1 cellular context compared by ENCODE assay signal in the genomic region with DNA sequence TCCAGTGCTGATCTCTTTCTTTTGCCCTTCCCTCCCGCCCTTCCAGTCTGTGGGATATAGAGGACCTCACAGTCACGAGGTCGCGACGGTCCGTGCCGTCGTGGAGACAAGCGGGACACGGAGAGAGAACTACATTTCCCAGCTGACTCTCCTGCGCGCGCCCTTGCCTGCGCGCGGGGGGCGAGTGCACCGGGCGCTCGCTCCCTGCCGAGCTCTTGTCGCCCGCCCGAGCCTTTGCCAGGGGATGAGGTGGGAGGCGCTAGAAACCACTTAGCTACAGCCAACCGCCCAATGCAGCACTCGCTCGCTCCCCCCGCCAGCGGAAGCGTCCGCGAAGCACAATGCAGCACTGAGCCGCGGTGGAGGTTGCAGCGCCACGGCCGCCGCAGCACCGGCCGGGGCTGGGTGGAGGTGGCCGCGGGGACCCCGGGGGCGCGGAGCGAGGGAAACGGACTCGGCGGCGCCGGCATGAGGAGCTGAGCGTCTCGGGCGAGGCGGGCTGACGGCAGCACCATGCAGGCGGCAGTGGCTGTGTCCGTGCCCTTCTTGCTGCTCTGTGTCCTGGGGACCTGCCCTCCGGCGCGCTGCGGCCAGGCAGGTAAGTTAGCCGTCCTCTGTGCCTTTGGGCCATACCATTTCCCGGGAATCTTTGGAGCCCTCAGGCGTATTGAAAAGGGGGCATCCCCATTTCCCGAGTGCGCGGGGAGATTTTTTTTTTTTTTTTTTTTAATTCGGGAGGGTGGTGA.
TF ChIP-seq lines count a peak whose summit lies in the region.

A gene with protein sequence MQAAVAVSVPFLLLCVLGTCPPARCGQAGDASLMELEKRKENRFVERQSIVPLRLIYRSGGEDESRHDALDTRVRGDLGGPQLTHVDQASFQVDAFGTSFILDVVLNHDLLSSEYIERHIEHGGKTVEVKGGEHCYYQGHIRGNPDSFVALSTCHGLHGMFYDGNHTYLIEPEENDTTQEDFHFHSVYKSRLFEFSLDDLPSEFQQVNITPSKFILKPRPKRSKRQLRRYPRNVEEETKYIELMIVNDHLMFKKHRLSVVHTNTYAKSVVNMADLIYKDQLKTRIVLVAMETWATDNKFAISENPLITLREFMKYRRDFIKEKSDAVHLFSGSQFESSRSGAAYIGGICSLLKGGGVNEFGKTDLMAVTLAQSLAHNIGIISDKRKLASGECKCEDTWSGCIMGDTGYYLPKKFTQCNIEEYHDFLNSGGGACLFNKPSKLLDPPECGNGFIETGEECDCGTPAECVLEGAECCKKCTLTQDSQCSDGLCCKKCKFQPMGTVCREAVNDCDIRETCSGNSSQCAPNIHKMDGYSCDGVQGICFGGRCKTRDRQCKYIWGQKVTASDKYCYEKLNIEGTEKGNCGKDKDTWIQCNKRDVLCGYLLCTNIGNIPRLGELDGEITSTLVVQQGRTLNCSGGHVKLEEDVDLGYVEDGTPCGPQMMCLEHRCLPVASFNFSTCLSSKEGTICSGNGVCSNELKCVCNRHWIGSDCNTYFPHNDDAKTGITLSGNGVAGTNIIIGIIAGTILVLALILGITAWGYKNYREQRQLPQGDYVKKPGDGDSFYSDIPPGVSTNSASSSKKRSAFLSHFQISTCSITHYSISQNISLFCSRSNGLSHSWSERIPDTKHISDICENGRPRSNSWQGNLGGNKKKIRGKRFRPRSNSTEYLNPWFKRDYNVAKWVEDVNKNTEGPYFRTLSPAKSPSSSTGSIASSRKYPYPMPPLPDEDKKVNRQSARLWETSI (plus strand): TSS at position 299 of the 746 bp plus-strand sequence. CDS start 215 bp downstream, at position 514.

TF ChIP-seq in IMR-90, 13 proteins besides CTCF, POLR2A, EP300 and RAD21 (continued from another document):
- TF ChIP-seq, protein P1, sequence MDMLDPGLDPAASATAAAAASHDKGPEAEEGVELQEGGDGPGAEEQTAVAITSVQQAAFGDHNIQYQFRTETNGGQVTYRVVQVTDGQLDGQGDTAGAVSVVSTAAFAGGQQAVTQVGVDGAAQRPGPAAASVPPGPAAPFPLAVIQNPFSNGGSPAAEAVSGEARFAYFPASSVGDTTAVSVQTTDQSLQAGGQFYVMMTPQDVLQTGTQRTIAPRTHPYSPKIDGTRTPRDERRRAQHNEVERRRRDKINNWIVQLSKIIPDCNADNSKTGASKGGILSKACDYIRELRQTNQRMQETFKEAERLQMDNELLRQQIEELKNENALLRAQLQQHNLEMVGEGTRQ (IDR thresholded peaks at IDR 0.05; ENCODE audit: low read depth, low read length): no peak
